ENCODE assay signal across 19 cellular contexts in the genomic region with DNA sequence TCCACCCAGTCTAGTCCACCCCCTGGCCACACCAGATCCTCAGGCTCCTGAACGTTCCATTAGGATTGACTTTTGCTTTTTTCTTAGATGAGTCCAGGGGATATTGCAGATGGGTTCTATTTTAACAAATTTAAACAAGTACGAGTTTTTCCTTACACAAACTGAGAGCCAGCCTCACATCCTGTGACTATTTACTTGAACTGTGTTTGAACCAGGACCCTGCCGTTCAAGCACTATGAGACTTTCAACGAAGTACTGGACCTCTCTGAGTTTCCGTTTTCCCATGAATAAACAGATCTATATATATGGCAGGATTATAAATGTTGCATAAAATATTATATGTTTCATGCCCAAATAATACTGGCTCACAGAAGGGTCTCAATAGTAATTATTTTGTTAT. TPM values are rescaled to one million over a fixed set of nuclear protein-coding genes. Genes with fewer than 3 reads are reported as not detected.
DNase-seq lines count a peak whose midpoint lies in the region; ATAC-seq and TF ChIP-seq lines count a peak whose summit lies in the region.
"Had no signal": no experiment of that assay in that cellular context is flagged by ENCODE, and none has a peak within 500 bp of the region (broad histone marks: within the 10 kb centered on the region; RNA-seq: fewer than 3 reads in every experiment).

No MANE protein-coding gene starts in this region.

- H3K4me3 Mint-ChIP-seq in T-cell: peak overlapping the region; percentile 2 to 69 (median 34)
- peak overlapping the region; percentile 78 for H3K4me3 Mint-ChIP-seq in neural progenitor cell

- H3K27me3 Mint-ChIP-seq in T-cell (peaks cover 47 to 58% of the 10 kb centered on the region in 2 donors), neural progenitor cell (ENCODE audit: insufficient read depth, low read depth) (peaks cover 32% of the 10 kb centered on the region)

- TF ChIP-seq CTCF in A673 (conservative IDR thresholded peaks at IDR 0.05; ENCODE audit: low read depth, low read length) (no peak), dorsolateral prefrontal cortex (IDR thresholded peaks at IDR 0.05 in 54 of 56, conservative IDR thresholded peaks at IDR 0.05 in 2 of 56; ENCODE audit: low read depth in 1 of 56, partially characterized antibody in 56 of 56) (no peak), neural progenitor cell (IDR thresholded peaks at IDR 0.05) (no peak)

- peaks cover 0 to 3% (median 0%) of the 10 kb centered on the region in 3 donors for H3K9me3 Mint-ChIP-seq in T-cell
- peaks cover 16% of the 10 kb centered on the region for H3K9me3 Mint-ChIP-seq in neural progenitor cell

- no peak for ATAC-seq in T-cell (replicated peaks in 1 of 4)

- H3K79me2 ChIP-seq in neural progenitor cell (ENCODE audit: low read depth): no peaks in the 10 kb centered on the region

- H3K4me1 Mint-ChIP-seq in T-cell (peaks cover 17 to 27% (median 18%) of the 10 kb centered on the region in 3 donors), neural progenitor cell (peaks cover 59% of the 10 kb centered on the region)

- H3K9ac ChIP-seq in neural progenitor cell: no peak overlapping the region

- H3K27ac ChIP-seq in A673 (ENCODE audit: low read depth, low read length, poor library complexity, severe bottlenecking): peak overlapping the region; percentile 76
- peak overlapping the region in 56 of 59 donors; percentile 2 to 98 (median 90) for H3K27ac ChIP-seq in dorsolateral prefrontal cortex
- H3K27ac ChIP-seq in neural progenitor cell: no peak overlapping the region
- H3K27ac ChIP-seq: RWPE1 had no signal

- no peaks in the 10 kb centered on the region for H3K27me3 ChIP-seq in A673 (replicated peaks; ENCODE audit: insufficient read depth, low read depth, low read length, poor library complexity)
- peaks cover 0 to 11% (median 0%) of the 10 kb centered on the region in 45 donors for H3K27me3 ChIP-seq in dorsolateral prefrontal cortex
- peaks cover 24% of the 10 kb centered on the region for H3K27me3 ChIP-seq in neural progenitor cell
- H3K27me3 ChIP-seq: vagina had no signal

- intact Hi-C loops in A673 (cut with micrococcal nuclease; ENCODE audit: unreplicated experiment): loop anchor here (10.0 kb wide), 1 partner anchor 175 kb away; the partner anchor contains the start of gene CDC40
- intact Hi-C loops in dorsolateral prefrontal cortex (cut with DNase I): loop anchor here in 1 of 2 donors (5.0 kb wide), 1 partner anchor 37 kb away; no protein-coding TSS in a partner anchor

- H3K9me3 ChIP-seq in A673 (ENCODE audit: low read depth, low read length, poor library complexity, severe bottlenecking) (no peaks in the 10 kb centered on the region), neural progenitor cell (ENCODE audit: low read depth) (no peaks in the 10 kb centered on the region)
- H3K9me3 ChIP-seq: vagina had no signal

- no TSS peak for BruUV-seq in A673 (replicated peaks; lab: Mats Ljungman, UMichigan)

- H3K36me3 Mint-ChIP-seq in T-cell (no peaks in the 10 kb centered on the region), neural progenitor cell (peaks cover 6% of the 10 kb centered on the region)

- H3K27ac Mint-ChIP-seq in T-cell (no peak overlapping the region), neural progenitor cell (peak overlapping the region; percentile 80)

- peaks cover 34% of the 10 kb centered on the region for H3K4me1 ChIP-seq in A673 (ENCODE audit: insufficient read depth, low read length, poor library complexity, severe bottlenecking)
- H3K4me1 ChIP-seq in neural progenitor cell: peaks cover 55% of the 10 kb centered on the region

- CTCF ChIA-PET in A673 (lab: Charles Lee) (no interaction called here), T-cell (lab: Charles Lee) (no interaction called here)

- H3F3A ChIP-seq in neural progenitor cell (ENCODE audit: low read depth): peaks cover 41% of the 10 kb centered on the region

- peak overlapping the region; percentile 88 for H3K4me2 ChIP-seq in neural progenitor cell

- no peak overlapping the region for H2AFZ ChIP-seq in neural progenitor cell (replicated peaks)

- H4K20me1 ChIP-seq in neural progenitor cell (ENCODE audit: low read depth): no peaks in the 10 kb centered on the region

- DNase-seq in A673 (ENCODE audit: low spot score) (no peak), T-cell (no peak), dorsolateral prefrontal cortex (no peak), neural progenitor cell (ENCODE audit: low spot score) (no peak), hepatic stellate cell (ENCODE audit: low spot score) (no peak), retina (no peak), NCI-H1417 treated with DMSO at 0.1 percent for 48 hours (lab: John Stamatoyannopoulos, UW) (no peak)
- DNase-seq in stimulated activated CD4-positive, alpha-beta T cell treated with anti-CD3 and anti-CD28 coated beads, Interleukin-2, amount 100 ng/mL, for 48 hours: no peak
- DNase-seq: activated gamma-delta T cell treated with Interleukin-2 at 50 U/mL for 16 hours; Karpas-422; kidney; mesendoderm; NCI-H226; NK-92 treated with Interleukin-12 subunit alpha and Interleukin-12 subunit beta, amount 100 ng/mL, for 24 hours had no signal

- H3K36me3 ChIP-seq in A673 (ENCODE audit: insufficient read depth, low read length, poor library complexity, severe bottlenecking): no peaks in the 10 kb centered on the region
- H3K36me3 ChIP-seq in neural progenitor cell: no peaks in the 10 kb centered on the region
- H3K36me3 ChIP-seq: vagina had no signal

- H3K4me3 ChIP-seq in A673 (ENCODE audit: low read depth, low read length, poor library complexity, severe bottlenecking): no peak overlapping the region
- peak overlapping the region in 1 of 59 donors; percentile 72 for H3K4me3 ChIP-seq in dorsolateral prefrontal cortex
- H3K4me3 ChIP-seq in neural progenitor cell: no peak overlapping the region
- H3K4me3 ChIP-seq: skin epidermis, vagina had no signal

- POLR2A ChIA-PET in A673 (lab: Charles Lee; ENCODE audit: low non-redundant PET) (no interaction called here), T-cell (lab: Charles Lee) (no interaction called here)

RNA-seq across cellular contexts. Expression of gene METTL24, which starts 1.4 kb away (rescaled TPM):
- total RNA-seq in A673 (2021): 6.4 and 9.0 TPM in 2 replicates
- total RNA-seq in T-cell: under 1 TPM in 3 of 5 donors, not detected in 2; 0.30 to 0.47 (median 0.33) TPM
- 10 to 100 TPM in 1 of 120 experiments, 1 to 10 TPM in 119; 2.2 to 10.3 (median 4.6) TPM for total RNA-seq in dorsolateral prefrontal cortex
- 3.2 and 4.5 TPM in 2 replicates for total RNA-seq in neural progenitor cell (ENCODE audit: low replicate concordance)
- total RNA-seq: bronchial epithelial cell, osteocyte had no signal

RNA-seq across cellular contexts. Expression of gene DDO, which starts 55.8 kb away (rescaled TPM):
- not detected in 2 replicates for total RNA-seq in A673 (2021)
- total RNA-seq in T-cell: not detected
- total RNA-seq in dorsolateral prefrontal cortex: 1 to 10 TPM; 1.2 to 8.6 (median 3.6) TPM
- not detected in 2 replicates for total RNA-seq in neural progenitor cell (ENCODE audit: low replicate concordance)
- total RNA-seq: bronchial epithelial cell, osteocyte, vagina had no signal
